19 cellular contexts compared by ENCODE assay signal in genomic region chr6:123940551-123940950, GRCh38.
"Had no signal": no experiment of that assay in that cellular context is flagged by ENCODE, and none has a peak within 500 bp of the region (broad histone marks: within the 10 kb centered on the region; RNA-seq: fewer than 3 reads in every experiment).

No MANE protein-coding gene starts in this region.

- H3K27me3 ChIP-seq: body of pancreas, esophagus squamous epithelium, heart right ventricle, right lobe of liver, testis had no signal

- H3K4me3 ChIP-seq: body of pancreas, esophagus squamous epithelium, heart right ventricle, lower lobe of right lung, right lobe of liver, smooth muscle cell, testis had no signal

- ATAC-seq: body of pancreas; heart right ventricle; left lobe of liver; lower lobe of right lung; naive thymus-derived CD4-positive, alpha-beta T cell; right lobe of liver; stimulated activated naive B cell treated with anti-CD40 and anti-IgM and Interleukin-4, amounts not matched to agents 10 μg/mL and 1 μg/mL and 100 μg/mL, for 72 hours; T-cell had no signal

- H3K36me3 ChIP-seq: esophagus squamous epithelium, heart right ventricle, lower lobe of right lung, right lobe of liver had no signal

- H3K9me3 ChIP-seq: body of pancreas, esophagus squamous epithelium, heart right ventricle, lower lobe of right lung, right lobe of liver, SK-N-SH, testis had no signal

- H3K4me1 ChIP-seq: body of pancreas, esophagus squamous epithelium, lower lobe of right lung, right lobe of liver, testis had no signal

- H3K27ac ChIP-seq: body of pancreas, esophagus squamous epithelium, heart right ventricle, lower lobe of right lung, right lobe of liver, testis had no signal

- DNase-seq: activated naive CD4-positive, alpha-beta T cell treated with Interleukin-2 at 50 U/mL for 16 hours; activated naive CD8-positive, alpha-beta T cell treated with anti-CD3 and anti-CD28 coated beads for 36 hours; activated T-cell treated with anti-CD3 and anti-CD28 coated beads, Interleukin-2, amount 50 U/mL, for 48 hours; amniotic stem cell; body of pancreas; esophagus squamous epithelium; heart right ventricle; lower lobe of right lung; naive thymus-derived CD4-positive, alpha-beta T cell; occipital lobe; posterior cingulate gyrus; right lobe of liver; SK-N-SH; stimulated activated CD4-positive, alpha-beta T cell treated with anti-CD3 and anti-CD28 coated beads, Interleukin-15, amount 100 ng/mL, for 24 hours; stimulated activated naive B cell treated with anti-CD40 and anti-IgM and Interleukin-4, amounts not matched to agents 10 μg/mL and 1 μg/mL and 100 μg/mL, for 72 hours; T-cell; testis had no signal
